Comparison of ENCODE assay signal across 12 cellular contexts in the genomic region with DNA sequence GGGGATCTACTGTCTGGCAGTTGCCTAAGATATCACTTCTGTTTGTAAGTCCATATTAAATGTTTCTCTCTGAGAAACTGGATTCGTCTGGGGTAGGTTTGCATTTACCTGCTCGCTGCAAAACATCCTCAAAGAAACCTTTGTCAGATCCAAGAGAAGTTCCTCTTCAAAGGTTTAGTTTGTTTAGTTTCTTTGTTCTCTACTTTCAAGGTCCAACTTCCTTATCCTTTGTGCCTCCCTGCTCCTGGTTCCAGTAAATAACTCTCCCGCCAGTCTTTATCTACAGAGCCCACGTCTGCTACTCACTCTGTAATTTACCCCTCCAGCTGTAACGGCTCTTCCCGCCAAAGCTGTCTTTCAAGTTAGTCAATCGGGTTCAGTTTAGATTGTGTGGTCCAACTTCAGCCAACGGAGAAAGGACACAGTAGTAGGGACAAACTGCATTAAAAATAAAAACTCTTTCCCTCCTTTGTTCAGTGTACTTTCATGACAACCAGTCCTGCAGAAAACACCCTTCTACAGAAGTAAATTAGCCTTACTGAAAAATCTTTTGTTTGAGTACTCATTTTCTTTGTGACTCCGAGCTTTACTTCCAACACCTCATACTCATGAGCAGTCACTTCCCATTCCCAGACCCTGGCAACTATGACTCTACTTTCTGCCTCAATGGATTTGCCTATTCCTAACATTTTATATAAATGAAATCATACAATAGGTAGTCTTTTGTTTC. TPM values are rescaled to one million over a fixed set of nuclear protein-coding genes. Genes with fewer than 3 reads are reported as not detected.
A peak's percentile ranks its signal among the peaks of the same experiment; 100 is the strongest.
DNase-seq lines count a peak whose midpoint lies in the region; ATAC-seq and TF ChIP-seq lines count a peak whose summit lies in the region.
"Had no signal": no experiment of that assay in that cellular context is flagged by ENCODE, and none has a peak within 500 bp of the region (broad histone marks: within the 10 kb centered on the region; RNA-seq: fewer than 3 reads in every experiment).

No MANE protein-coding gene starts in this region.

- H3K4me1 ChIP-seq in mucosa of descending colon (ENCODE audit: low read depth): peaks cover 6% of the 10 kb centered on the region

- no peak for TF ChIP-seq CTCF in mucosa of descending colon (IDR thresholded peaks at IDR 0.05)

- peak; percentile 80 for ATAC-seq in mucosa of descending colon
- ATAC-seq in esophagus mucosa: no peak
- no peak for ATAC-seq in GM18861 (IDR thresholded peaks at IDR 0.05; ENCODE audit: unreplicated experiment)
- ATAC-seq: psoas muscle had no signal

- H3K9me3 ChIP-seq in mucosa of descending colon (peaks cover 6% of the 10 kb centered on the region), MG63 (peaks cover 20% of the 10 kb centered on the region)

- H3K36me3 ChIP-seq in mucosa of descending colon (ENCODE audit: low read depth) (no peaks in the 10 kb centered on the region), MG63 (no peaks in the 10 kb centered on the region)
- H3K36me3 ChIP-seq: thoracic aorta had no signal

- DNase-seq in Daoy (ENCODE audit: low read depth): peak; percentile 37
- peak; percentile 18 for DNase-seq in NCI-H2227 treated with DMSO at 0.1 percent for 48 hours (lab: John Stamatoyannopoulos, UW)
- DNase-seq in astrocyte of the hippocampus (ENCODE audit: low read depth, low spot score): peak; percentile 11
- no peak for DNase-seq in mucosa of descending colon
- no peak for DNase-seq in MG63
- DNase-seq in cerebellar cortex (ENCODE audit: low spot score): no peak
- DNase-seq: activated CD4-positive, CD25-positive, alpha-beta regulatory T cell treated with anti-CD3 and anti-CD28 coated beads, Interleukin-2, amount 50 U/mL, for 72 hours; DMS79 treated with DMSO at 0.1 percent for 48 hours; psoas muscle had no signal

- H3K27me3 ChIP-seq in MG63: no peaks in the 10 kb centered on the region

- H3K4me3 ChIP-seq in mucosa of descending colon (no peak overlapping the region), MG63 (no peak overlapping the region)
- H3K4me3 ChIP-seq: psoas muscle, thoracic aorta had no signal

- intact Hi-C loops in mucosa of descending colon (cut with DNase I, micrococcal nuclease): no loop called here

RNA-seq across cellular contexts. Expression of gene TMPRSS5, which starts 41.0 kb away (rescaled TPM):
- 0.69 TPM in 1 of 2 replicates, not detected in the other for total RNA-seq in Daoy (2014; rRNA removed; shearing (Covaris generic))
- total RNA-seq in mucosa of descending colon (1 to 10 TPM in 1 of 3 donors, under 1 TPM in 2; 0.70 to 1.6 (median 0.81) TPM), esophagus mucosa (0.40 TPM)
- total RNA-seq in MG63 (2014; rRNA removed; shearing (Covaris generic); ENCODE audit: low replicate concordance): not detected in 2 replicates

Comparison
In these comparisons a context has a peak if more than half of its experiments do, and no peak if none do; other contexts are left out.
1. DNase-seq: peak in Daoy (single experiment), NCI-H2227 treated with DMSO at 0.1 percent for 48 hours (single experiment) and astrocyte of the hippocampus (single experiment); none in mucosa of descending colon (0 of 3), MG63 (single experiment) and cerebellar cortex (single experiment).